7 cellular contexts compared by ENCODE assay signal in the genomic region with DNA sequence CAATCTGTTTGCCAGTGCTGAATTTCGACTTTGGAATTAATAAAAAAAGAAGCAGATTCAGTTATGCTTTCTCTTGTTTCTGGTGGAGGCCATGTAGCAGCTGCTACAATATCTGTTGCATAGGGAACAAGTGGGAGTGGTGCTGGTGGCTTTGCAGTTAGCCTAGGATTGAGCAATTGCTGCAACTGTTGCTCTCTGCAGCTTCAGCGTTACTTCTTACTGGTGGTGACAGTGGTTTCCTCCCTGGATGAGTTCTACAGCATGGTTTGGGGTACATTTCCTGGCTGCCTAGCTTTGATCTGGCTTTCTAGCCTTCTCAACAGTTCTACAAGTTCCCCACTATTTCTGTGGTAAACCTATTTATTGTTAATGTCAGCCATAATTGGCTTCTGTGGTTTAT. TPM values are rescaled to one million over a fixed set of nuclear protein-coding genes. Genes with fewer than 3 reads are reported as not detected.
DNase-seq lines count a peak whose midpoint lies in the region.
"Not testable (repeated sequence)": the region's sequence is repeated elsewhere in the genome, so short reads cannot be mapped to it uniquely, and the experiment has no call there.

No MANE protein-coding gene starts in this region.

- peaks cover 74% of the 10 kb centered on the region for H3K4me1 Mint-ChIP-seq in activated naive CD8-positive, alpha-beta T cell (ENCODE audit: low read depth)
- peaks cover 73 to 92% of the 10 kb centered on the region in 2 donors for H3K4me1 Mint-ChIP-seq in immature natural killer cell

- not testable (repeated sequence) for H3K27me3 Mint-ChIP-seq in activated naive CD8-positive, alpha-beta T cell; immature natural killer cell (ENCODE audit: low read depth in 3 of 3)

- not testable (repeated sequence) for H3K9me3 ChIP-seq in KOPT-K1 (ENCODE audit: insufficient read depth, low read length, poor library complexity, severe bottlenecking)

- not testable (repeated sequence) for H3K36me3 ChIP-seq in KOPT-K1 (ENCODE audit: insufficient read depth, low read length)

- peak overlapping the region; percentile 6 for H3K4me3 Mint-ChIP-seq in activated naive CD8-positive, alpha-beta T cell
- peak overlapping the region; percentile 72 to 81 (median 76) for H3K4me3 Mint-ChIP-seq in immature natural killer cell

- not testable (repeated sequence) for H3K9me3 Mint-ChIP-seq in activated naive CD8-positive, alpha-beta T cell (ENCODE audit: low read depth); immature natural killer cell

- peak overlapping the region; percentile 70 for H3K27ac Mint-ChIP-seq in activated naive CD8-positive, alpha-beta T cell
- peak overlapping the region; percentile 81 to 93 (median 88) for H3K27ac Mint-ChIP-seq in immature natural killer cell

- DNase-seq in OCI-M1 (lab: John Stamatoyannopoulos, UW) = peak; percentile 81
- DNase-seq in activated CD4-positive, CD25-positive, alpha-beta regulatory T cell treated with anti-CD3 and anti-CD28 coated beads, Interleukin-2, amount 50 U/mL, for 16 hours (ENCODE audit: low read depth, low spot score) = peak; percentile 1
- DNase-seq in activated T-cell treated with anti-CD3 and anti-CD28 coated beads for 4 hours = peak; percentile 1
- peak; percentile 69 to 80 (median 77) for DNase-seq in immature natural killer cell
- DNase-seq in stimulated activated CD4-positive, alpha-beta T cell treated with anti-CD3 and anti-CD28 coated beads, TNF-alpha, amount 100 ng/mL, for 1 hour (ENCODE audit: low read depth in 3 of 3, low spot score in 1 of 3) = peak in 2 of 3 donors; percentile 5

- H3K27ac ChIP-seq in KOPT-K1 (ENCODE audit: low read depth, low read length, poor library complexity, severe bottlenecking) = peak overlapping the region; percentile 41

- not testable (repeated sequence) for H3K36me3 Mint-ChIP-seq in activated naive CD8-positive, alpha-beta T cell; immature natural killer cell

RNA-seq across cellular contexts. Expression of gene PARP8, which starts 31.6 kb away (rescaled TPM):
- polyA plus RNA-seq in immature natural killer cell = 100 to 1,000 TPM in 2 of 3 donors, 10 to 100 TPM in 1; 93.9 to 150 (median 113) TPM

Comparison
In these comparisons a context has a peak if more than half of its experiments do, and no peak if none do; other contexts are left out.
1. Peak in every context shown above with its lines: DNase-seq and H3K27ac ChIP-seq.
2. DNase-seq: peak in every context shown above with its lines; median percentile 81 in OCI-M1; 77 in immature natural killer cell; 5 in stimulated activated CD4-positive, alpha-beta T cell treated with anti-CD3 and anti-CD28 coated beads, TNF-alpha, amount 100 ng/mL, for 1 hour; 1 in activated CD4-positive, CD25-positive, alpha-beta regulatory T cell treated with anti-CD3 and anti-CD28 coated beads, Interleukin-2, amount 50 U/mL, for 16 hours; 1 in activated T-cell treated with anti-CD3 and anti-CD28 coated beads for 4 hours.